ENCODE assay signal across 8 cellular contexts in the genomic region with DNA sequence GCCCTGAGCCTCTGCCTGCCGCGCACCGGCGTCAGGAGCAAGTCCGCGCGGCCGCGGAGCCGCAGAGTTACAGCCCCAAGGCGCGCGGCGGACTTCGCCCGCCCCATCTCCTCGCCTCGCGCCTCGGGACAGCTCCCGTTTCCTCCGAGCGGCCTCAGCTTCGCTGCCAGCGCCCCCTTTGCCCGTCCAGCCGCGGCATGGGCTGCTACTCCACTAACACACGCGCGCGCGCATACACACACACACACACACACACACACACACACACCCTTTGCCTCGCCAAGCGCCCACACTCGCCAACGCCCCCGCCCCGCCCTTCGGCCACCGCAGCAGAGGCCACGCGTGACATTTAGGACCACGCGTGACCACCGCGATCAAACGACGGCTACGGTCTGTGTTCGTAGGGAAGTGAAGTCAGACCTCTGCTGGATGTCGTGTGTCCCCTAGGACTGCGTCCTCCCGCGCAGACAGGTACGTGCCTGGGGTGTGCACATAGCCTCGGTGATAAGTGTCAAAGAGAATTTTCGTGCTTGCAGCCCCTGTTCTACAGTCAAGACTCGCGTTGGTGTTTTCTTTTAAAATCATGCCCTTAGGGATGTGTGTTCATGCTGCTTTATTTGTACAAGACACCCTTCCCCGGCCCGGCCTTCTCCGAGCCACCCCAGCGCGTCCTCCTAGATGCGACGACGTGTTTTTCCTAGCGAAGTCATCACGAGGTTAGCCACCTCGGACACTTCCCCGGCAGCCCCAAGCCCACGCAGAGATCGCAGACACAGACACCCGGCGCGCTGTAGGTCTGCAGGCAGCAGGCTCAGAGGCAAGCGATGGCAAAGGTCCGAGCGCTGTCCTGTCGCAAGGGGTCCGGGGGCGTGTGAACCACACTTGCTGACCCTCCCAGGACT. TPM values are rescaled to one million over a fixed set of nuclear protein-coding genes. Genes with fewer than 3 reads are reported as not detected.
DNase-seq lines count a peak whose midpoint lies in the region; ATAC-seq and TF ChIP-seq lines count a peak whose summit lies in the region.

No MANE protein-coding gene starts in this region.

- DNase-seq in AG08396 (ENCODE audit: low spot score), result peak; percentile 58
- DNase-seq in activated naive CD4-positive, alpha-beta T cell treated with anti-CD3 and anti-CD28 coated beads, Interleukin-2, amount 50 U/mL, for 16 hours, result peak; percentile 38
- DNase-seq in iPS DF 6.9 (ENCODE audit: low read depth, low spot score), result no peak
- peak; percentile 72 for DNase-seq in sigmoid colon

- WGBS in iPS DF 6.9 (ENCODE audit: insufficient coverage, insufficient read length), result no CpG with 5 or more reads among the region's 83 CpGs
- WGBS in sigmoid colon, 2 donors, result 2 to 5% methylated on average over 83 of the region's 83 CpGs

- no peaks in the 10 kb centered on the region for H3K9me3 ChIP-seq in HUES48 (ENCODE audit: control insufficient read depth, insufficient read depth, low read length)
- no peaks in the 10 kb centered on the region for H3K9me3 ChIP-seq in iPS DF 6.9 (ENCODE audit: control insufficient read depth, insufficient read depth, low read length)
- no peaks in the 10 kb centered on the region for H3K9me3 ChIP-seq in sigmoid colon

- peaks cover 26% of the 10 kb centered on the region for H3K4me1 ChIP-seq in HUES48 (ENCODE audit: control insufficient read depth, insufficient read depth, low read length)
- H3K4me1 ChIP-seq in iPS DF 6.9 (ENCODE audit: control insufficient read depth, insufficient read depth, low read length), result peaks cover 8% of the 10 kb centered on the region
- peaks cover 0 to 56% (median 38%) of the 10 kb centered on the region in 4 donors for H3K4me1 ChIP-seq in sigmoid colon

- TF ChIP-seq CTCF in sigmoid colon (IDR thresholded peaks at IDR 0.05), result no peak

- ATAC-seq in HG02870 (IDR thresholded peaks at IDR 0.05; ENCODE audit: unreplicated experiment) (no peak), GM18505 (IDR thresholded peaks at IDR 0.05; ENCODE audit: unreplicated experiment) (no peak), HG03521 (IDR thresholded peaks at IDR 0.05; ENCODE audit: unreplicated experiment) (no peak)

- H3K27ac ChIP-seq in HUES48 (ENCODE audit: low read depth, low read length) (no peak overlapping the region), iPS DF 6.9 (ENCODE audit: low read length) (no peak overlapping the region), sigmoid colon (peak overlapping the region; percentile 95 to 98 (median 97))

- TF ChIP-seq EP300 in sigmoid colon (IDR thresholded peaks at IDR 0.05), result no peak

- H3K27me3 ChIP-seq in HUES48 (ENCODE audit: control insufficient read depth, insufficient read depth, low read length) (peaks cover 100% of the 10 kb centered on the region), iPS DF 6.9 (ENCODE audit: control insufficient read depth, insufficient read depth, low read length) (peaks cover 56% of the 10 kb centered on the region), sigmoid colon (peaks cover 0 to 52% (median 10%) of the 10 kb centered on the region in 3 donors)

- no peak for TF ChIP-seq POLR2A in sigmoid colon (IDR thresholded peaks at IDR 0.05)
- TF ChIP-seq POLR2A in GM18505 (IDR thresholded peaks at IDR 0.05; ENCODE audit: borderline replicate concordance, extremely low read depth, insufficient read depth, insufficient read length), result no peak

- H3K9ac ChIP-seq in HUES48 (ENCODE audit: low read depth, low read length), result no peak overlapping the region

- intact Hi-C loops in sigmoid colon (cut with DNase I), result loop anchor here (5.0 kb wide), 4 partner anchors 48 to 638 kb away; partner anchors contain the start of gene ODAD2

- peak overlapping the region; percentile 78 for H3K4me3 ChIP-seq in HUES48 (ENCODE audit: low read depth, low read length)
- H3K4me3 ChIP-seq in iPS DF 6.9 (ENCODE audit: low read length), result peak overlapping the region; percentile 75; the same call in 1 of the 2 replicates
- peak overlapping the region; percentile 67 to 78 (median 75) for H3K4me3 ChIP-seq in sigmoid colon

- H3K36me3 ChIP-seq in HUES48 (ENCODE audit: control insufficient read depth, insufficient read depth, low read length) (no peaks in the 10 kb centered on the region), iPS DF 6.9 (ENCODE audit: control insufficient read depth, insufficient read depth, low read length) (no peaks in the 10 kb centered on the region; the same call in 1 of the 2 replicates), sigmoid colon (no peaks in the 10 kb centered on the region)

RNA-seq across cellular contexts. Expression of gene MKX, which starts 0.9 kb away (rescaled TPM):
- total RNA-seq in sigmoid colon, result 10 to 100 TPM; 11.0 to 34.9 (median 12.8) TPM
- 1 to 10 TPM in 1 of 3 donors, under 1 TPM in 1, not detected in 1; 0.28 to 1.2 TPM for polyA plus RNA-seq in sigmoid colon

Comparison
In these comparisons a context has a peak if more than half of its experiments do, and no peak if none do; other contexts are left out.
1. H3K27ac ChIP-seq: peak in sigmoid colon (4 of 4); none in HUES48 (single experiment) and iPS DF 6.9 (single experiment).
2. Peak in every context shown above with its lines, with median percentiles within 50 percentile points of each other: H3K4me3 ChIP-seq.